8 cellular contexts compared by ENCODE assay signal in the genomic region with DNA sequence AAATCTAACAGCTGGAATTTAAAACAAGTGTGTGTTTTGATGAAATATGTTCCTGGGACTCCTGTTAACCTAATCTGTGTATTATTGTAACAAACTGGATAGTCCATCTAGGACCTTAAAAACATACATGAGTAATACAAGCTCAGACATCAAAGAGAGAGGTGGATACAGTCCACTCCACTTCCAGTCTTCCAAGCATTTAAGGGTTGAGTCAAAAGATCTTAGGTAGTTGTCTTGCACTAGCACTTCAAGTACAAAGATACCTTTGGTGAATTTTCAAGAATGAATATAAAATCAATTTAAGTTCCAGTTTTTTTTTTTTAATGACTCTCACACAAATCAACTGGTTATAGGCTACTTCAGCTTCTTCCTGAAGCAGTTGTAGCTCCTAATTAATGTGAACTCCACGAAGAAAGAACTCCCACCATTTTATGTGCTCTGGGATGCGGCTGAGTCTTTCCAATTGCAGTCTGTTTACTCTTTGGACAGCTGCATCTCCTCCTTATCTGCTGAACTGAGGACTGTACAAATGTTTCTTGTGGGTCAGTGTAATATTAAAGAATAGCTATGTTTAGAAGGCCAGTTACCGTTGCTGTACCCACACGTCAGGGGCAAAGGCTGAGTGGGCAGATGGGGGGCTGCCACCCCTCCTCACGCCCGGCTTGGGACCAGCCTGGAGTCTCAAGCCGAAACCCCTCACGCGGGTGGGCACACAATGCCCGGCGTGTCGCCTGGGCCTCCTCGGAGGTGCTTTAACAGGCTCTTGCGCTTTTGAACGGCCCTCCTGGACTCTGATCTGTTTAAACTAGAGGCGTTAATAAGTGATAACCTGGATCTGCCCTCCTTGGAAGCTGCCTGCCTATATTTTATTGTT. TPM values are rescaled to one million over a fixed set of nuclear protein-coding genes. Genes with fewer than 3 reads are reported as not detected.
DNase-seq lines count a peak whose midpoint lies in the region; ATAC-seq and TF ChIP-seq lines count a peak whose summit lies in the region.

No MANE protein-coding gene starts in this region.

- in situ Hi-C loops in GM13977 (cut with MboI; ENCODE audit: low pct_unique_long_range_greater_than_20kb, low sequenced_read_pairs, unreplicated experiment), result no loop called here

- H2AFZ ChIP-seq in OCI-LY3 (ENCODE audit: low read depth, low read length), result no peak overlapping the region

- H3K36me3 ChIP-seq in cardiac muscle cell (no peaks in the 10 kb centered on the region), right atrium auricular region (no peaks in the 10 kb centered on the region), OCI-LY3 (replicated peaks; ENCODE audit: low read depth, low read length) (no peaks in the 10 kb centered on the region), esophagus muscularis mucosa (no peaks in the 10 kb centered on the region), stomach (no peaks in the 10 kb centered on the region)

- DNase-seq in cardiac muscle cell (ENCODE audit: low read depth in 1 of 2, low spot score in 1 of 2) (no peak), right atrium auricular region (ENCODE audit: low spot score) (no peak), esophagus muscularis mucosa (ENCODE audit: extremely low spot score) (peak; percentile 53), stomach (no peak), GM13977 (ENCODE audit: low spot score) (no peak)

- 35% methylated on average over 16 of the region's 16 CpGs for WGBS in esophagus muscularis mucosa
- WGBS in stomach, 5 donors, result 9 to 24% (median 13%) methylated on average over 12 to 16 of the region's 16 CpGs

- no peak for TF ChIP-seq EP300 in esophagus muscularis mucosa (IDR thresholded peaks at IDR 0.05)
- no peak for TF ChIP-seq EP300 in stomach (IDR thresholded peaks at IDR 0.05)

- H3K4me3 ChIP-seq in cardiac muscle cell, result peak overlapping the region; percentile 72
- H3K4me3 ChIP-seq in right atrium auricular region, result no peak overlapping the region
- H3K4me3 ChIP-seq in OCI-LY3 (ENCODE audit: low read length), result peak overlapping the region; percentile 93
- peak overlapping the region in 3 of 4 donors; percentile 29 to 36 (median 33) for H3K4me3 ChIP-seq in esophagus muscularis mucosa
- H3K4me3 ChIP-seq in stomach, result peak overlapping the region; percentile 9 to 51 (median 29)

- peaks cover 63% of the 10 kb centered on the region for H3K79me2 ChIP-seq in OCI-LY3 (ENCODE audit: low read length)

- peak overlapping the region; percentile 95 for H3K4me2 ChIP-seq in OCI-LY3 (ENCODE audit: low read length)

- intact Hi-C loops in esophagus muscularis mucosa (cut with DNase I), result no loop called here
- intact Hi-C loops in stomach (cut with DNase I; ENCODE audit: low total_unique reads), result no loop called here

- H3K27ac ChIP-seq in cardiac muscle cell (peak overlapping the region; percentile 96), right atrium auricular region (no peak overlapping the region), OCI-LY3 (ENCODE audit: low read length) (peak overlapping the region; percentile 96), esophagus muscularis mucosa (replicated peaks in 1 of 4) (no peak overlapping the region), stomach (no peak overlapping the region)

- peak overlapping the region; percentile 99 for H3K9ac ChIP-seq in OCI-LY3 (ENCODE audit: low read length)

- H3K9me3 ChIP-seq in cardiac muscle cell (ENCODE audit: low read depth) (no peaks in the 10 kb centered on the region), right atrium auricular region (peaks cover 0 to 25% of the 10 kb centered on the region in 2 donors), OCI-LY3 (ENCODE audit: insufficient read depth, low read length) (no peaks in the 10 kb centered on the region), esophagus muscularis mucosa (no peaks in the 10 kb centered on the region), stomach (peaks cover 0 to 14% (median 4%) of the 10 kb centered on the region in 4 donors)

- no peak for ATAC-seq in HG03196 (IDR thresholded peaks at IDR 0.05; ENCODE audit: unreplicated experiment)
- ATAC-seq in GM21423 (IDR thresholded peaks at IDR 0.05; ENCODE audit: unreplicated experiment), result no peak

- H3K27me3 ChIP-seq in cardiac muscle cell (no peaks in the 10 kb centered on the region), right atrium auricular region (peaks cover 85 to 91% of the 10 kb centered on the region in 2 donors), OCI-LY3 (ENCODE audit: low read depth, low read length) (no peaks in the 10 kb centered on the region), esophagus muscularis mucosa (peaks cover 23 to 100% (median 93%) of the 10 kb centered on the region in 4 donors), stomach (peaks cover 45 to 100% (median 94%) of the 10 kb centered on the region in 3 donors)

- TF ChIP-seq CTCF in cardiac muscle cell (IDR thresholded peaks at IDR 0.05; ENCODE audit: low read depth, low read length), result no peak
- no peak for TF ChIP-seq CTCF in right atrium auricular region (IDR thresholded peaks at IDR 0.05)
- TF ChIP-seq CTCF in OCI-LY3 (IDR thresholded peaks at IDR 0.05; ENCODE audit: low read depth, low read length), result no peak
- no peak for TF ChIP-seq CTCF in esophagus muscularis mucosa (IDR thresholded peaks at IDR 0.05)
- no peak for TF ChIP-seq CTCF in stomach (IDR thresholded peaks at IDR 0.05)
- TF ChIP-seq CTCF in GM13977 (IDR thresholded peaks at IDR 0.05; ENCODE audit: extremely low read depth, insufficient read depth, missing control alignments), result no peak

- no peak for TF ChIP-seq POLR2A in esophagus muscularis mucosa (IDR thresholded peaks at IDR 0.05; ENCODE audit: low read depth)
- TF ChIP-seq POLR2A in stomach (IDR thresholded peaks at IDR 0.05), result no peak

- H4K20me1 ChIP-seq in OCI-LY3 (ENCODE audit: insufficient read depth, low read length), result no peaks in the 10 kb centered on the region

- H3K4me1 ChIP-seq in cardiac muscle cell (ENCODE audit: low read depth) (peaks cover 20% of the 10 kb centered on the region), right atrium auricular region (peaks cover 0 to 46% of the 10 kb centered on the region in 2 donors), OCI-LY3 (ENCODE audit: low read length) (peaks cover 16% of the 10 kb centered on the region; the same call in 1 of the 2 replicates), esophagus muscularis mucosa (peaks cover 43 to 48% (median 47%) of the 10 kb centered on the region in 4 donors), stomach (peaks cover 40 to 53% (median 46%) of the 10 kb centered on the region in 4 donors)

RNA-seq across cellular contexts. Expression of a gene that starts 2.9 kb away (rescaled TPM):
- total RNA-seq in cardiac muscle cell (44.9 and 59.3 TPM in 2 replicates), right atrium auricular region (not detected), esophagus muscularis mucosa (1 to 10 TPM in 1 of 4 donors, under 1 TPM in 1, not detected in 2; 0.45 to 1.7 TPM), stomach (10 to 100 TPM in 1 of 5 donors, 1 to 10 TPM in 1, not detected in 3; 9.1 to 61.9 TPM)
- polyA plus RNA-seq in cardiac muscle cell (30.5 and 45.5 TPM in 2 replicates), stomach (1 to 10 TPM in 1 of 3 donors, under 1 TPM in 1, not detected in 1; 0.43 to 1.2 TPM)

RNA-seq across cellular contexts. Expression of a gene that starts 58.6 kb away (rescaled TPM):
- total RNA-seq in cardiac muscle cell, result 31.1 and 47.4 TPM in 2 replicates
- polyA plus RNA-seq in cardiac muscle cell, result 55.8 and 68.7 TPM in 2 replicates
- 10 to 100 TPM; 16.0 to 26.7 TPM for total RNA-seq in right atrium auricular region
- 10 to 100 TPM; 16.7 to 35.3 (median 28.7) TPM for total RNA-seq in esophagus muscularis mucosa
- 10 to 100 TPM; 24.5 to 87.2 (median 43.4) TPM for total RNA-seq in stomach
- polyA plus RNA-seq in stomach, result 10 to 100 TPM; 36.8 to 53.4 (median 36.9) TPM

Comparison
In these comparisons a context has a peak if more than half of its experiments do, and no peak if none do; other contexts are left out.
1. H3K27ac ChIP-seq: peak in cardiac muscle cell (single experiment) and OCI-LY3 (single experiment); none in right atrium auricular region (0 of 2), esophagus muscularis mucosa (0 of 4) and stomach (0 of 5).
2. H3K4me3 ChIP-seq: peak in cardiac muscle cell (single experiment), OCI-LY3 (single experiment), esophagus muscularis mucosa (3 of 4) and stomach (4 of 4); none in right atrium auricular region (0 of 2).